ENCODE assay signal across 12 cellular contexts in the genomic region with DNA sequence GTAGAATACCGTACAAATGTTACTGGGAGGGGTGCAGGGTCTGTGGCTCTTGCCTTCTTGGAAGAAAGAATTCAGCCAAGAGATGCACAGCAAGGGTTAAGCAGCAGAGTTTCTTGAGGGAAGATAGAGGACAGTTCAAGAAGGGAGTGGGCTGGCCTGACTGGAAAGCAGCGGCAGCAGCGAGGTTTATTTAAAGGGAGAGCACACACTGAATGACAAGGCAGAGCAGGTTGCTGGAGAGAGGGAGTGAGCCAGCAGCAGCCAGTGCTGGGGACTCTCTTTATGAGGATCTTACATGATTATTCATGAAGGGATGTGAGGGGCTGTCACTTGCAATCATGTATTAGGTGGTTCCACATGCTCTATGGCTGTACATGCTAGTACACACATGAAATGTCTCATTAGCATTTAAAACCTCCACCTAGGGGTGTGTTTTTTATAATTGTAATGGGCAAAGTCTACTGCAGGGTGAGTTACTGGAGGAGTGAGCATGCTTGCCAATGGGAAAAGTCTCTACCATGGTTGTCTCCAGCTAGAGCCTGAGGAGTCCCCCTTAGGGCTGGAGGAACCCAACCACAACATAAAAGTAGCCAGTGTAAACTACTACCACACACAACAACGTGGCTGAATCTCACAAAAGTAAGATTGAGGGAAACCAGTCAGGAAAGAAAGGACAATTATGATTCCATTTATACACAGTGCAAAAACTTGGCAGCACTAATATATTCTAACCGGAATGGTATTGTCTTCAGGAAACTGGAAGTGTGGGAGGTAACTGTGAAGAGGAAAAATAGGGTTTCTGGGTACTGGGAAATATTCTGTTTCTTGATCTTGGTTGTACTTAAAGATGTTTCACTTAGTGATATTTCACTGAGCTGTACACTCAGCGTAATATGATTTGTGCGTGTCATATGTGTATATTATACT.
"Had no signal": no experiment of that assay in that cellular context is flagged by ENCODE, and none has a peak within 500 bp of the region (broad histone marks: within the 10 kb centered on the region; RNA-seq: fewer than 3 reads in every experiment).

No MANE protein-coding gene starts in this region.

- H3K36me3 ChIP-seq: ascending aorta, esophagus muscularis mucosa, upper lobe of right lung had no signal

- H3K36me3 Mint-ChIP-seq: naive thymus-derived CD4-positive, alpha-beta T cell had no signal

- ATAC-seq: naive thymus-derived CD4-positive, alpha-beta T cell; SK-N-SH treated with all-trans-retinoic acid at 6 μM for 48 hours; upper lobe of right lung had no signal

- H3K9me3 Mint-ChIP-seq: stimulated activated naive CD8-positive, alpha-beta T cell treated with anti-CD3 and anti-CD28 coated beads, Interleukin-15, Interleukin-2, amounts not matched to agents 100 ng/mL and 50 ng/mL, for 24 hours had no signal

- H3K4me3 Mint-ChIP-seq: naive thymus-derived CD4-positive, alpha-beta T cell; stimulated activated naive CD8-positive, alpha-beta T cell treated with anti-CD3 and anti-CD28 coated beads, Interleukin-15, Interleukin-2, amounts not matched to agents 100 ng/mL and 50 ng/mL, for 24 hours had no signal

- H3K4me3 ChIP-seq: ascending aorta, esophagus muscularis mucosa, upper lobe of right lung had no signal

- H3K9me3 ChIP-seq: ascending aorta, esophagus muscularis mucosa, upper lobe of right lung had no signal

- H3K27ac ChIP-seq: ascending aorta, esophagus muscularis mucosa, upper lobe of right lung had no signal

- H3K27me3 ChIP-seq: ascending aorta, upper lobe of right lung had no signal

- H3K27ac Mint-ChIP-seq: naive thymus-derived CD4-positive, alpha-beta T cell; stimulated activated naive CD8-positive, alpha-beta T cell treated with anti-CD3 and anti-CD28 coated beads, Interleukin-15, Interleukin-2, amounts not matched to agents 100 ng/mL and 50 ng/mL, for 24 hours had no signal

- H3K4me1 ChIP-seq: ascending aorta, upper lobe of right lung had no signal

- DNase-seq: activated CD4-positive, CD25-positive, alpha-beta regulatory T cell treated with anti-CD3 and anti-CD28 coated beads, Interleukin-2, amount 50 U/mL, for 72 hours; activated naive CD4-positive, alpha-beta T cell treated with Interleukin-2 at 50 U/mL for 16 hours; activated T-cell treated with anti-CD3 and anti-CD28 coated beads for 4 hours; mammary epithelial cell; naive thymus-derived CD4-positive, alpha-beta T cell; T-helper 1 cell; T1000; upper lobe of right lung had no signal
